ENCODE assay signal across 11 cellular contexts in the genomic region with DNA sequence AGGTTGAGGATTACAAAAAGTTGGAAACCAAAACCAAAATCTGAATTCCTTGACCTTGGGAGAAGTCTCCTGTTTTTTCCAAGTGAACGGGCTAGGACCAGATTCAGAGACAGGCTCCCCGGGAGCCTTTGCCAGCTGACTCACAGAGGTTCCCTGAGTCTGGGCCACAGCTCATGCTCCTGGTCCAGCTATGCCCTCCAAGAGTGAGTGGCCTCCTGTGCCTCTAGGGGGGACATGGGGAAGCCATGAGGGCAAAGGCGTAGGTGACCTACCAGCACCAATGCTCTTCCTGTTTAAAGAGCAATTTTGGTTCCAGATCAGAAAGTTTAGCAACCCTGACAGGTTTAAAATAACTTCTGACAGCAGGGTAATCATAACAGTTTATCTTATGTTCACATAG. TPM values are rescaled to one million over a fixed set of nuclear protein-coding genes. Genes with fewer than 3 reads are reported as not detected.
DNase-seq lines count a peak whose midpoint lies in the region; ATAC-seq, FAIRE-seq and TF ChIP-seq lines count a peak whose summit lies in the region.
"Not testable (repeated sequence)": the region's sequence is repeated elsewhere in the genome, so short reads cannot be mapped to it uniquely, and the experiment has no call there.
"Had no signal": no experiment of that assay in that cellular context is flagged by ENCODE, and none has a peak within 500 bp of the region (broad histone marks: within the 10 kb centered on the region; RNA-seq: fewer than 3 reads in every experiment).

No MANE protein-coding gene starts in this region.

- H3K9ac ChIP-seq in endodermal cell (ENCODE audit: extremely low read depth, low read length, poor library complexity, severe bottlenecking); kidney (ENCODE audit: low read length in 2 of 2): not testable (repeated sequence)

- not testable (repeated sequence) for TF ChIP-seq CTCF in GM23338 (conservative IDR thresholded peaks at IDR 0.05; ENCODE audit: low read depth in 2 of 2); WTC11 (IDR thresholded peaks at IDR 0.05); endodermal cell (conservative IDR thresholded peaks at IDR 0.05); kidney (IDR thresholded peaks at IDR 0.05; ENCODE audit: borderline replicate concordance, extremely low read depth, insufficient read depth); osteocyte (IDR thresholded peaks at IDR 0.05)

- intact Hi-C loops in kidney (cut with DNase I); aorta (cut with DNase I): not testable (repeated sequence)

- POLR2A ChIA-PET in WTC11 (lab: Charles Lee), result not testable (repeated sequence)

- ATAC-seq in GM23338 (peak; percentile 51; the same call in 2 of the 3 replicates), WTC11 (peak; percentile 76), aorta (ENCODE audit: low FRiP score) (peak; percentile 65)

- CTCF ChIA-PET in WTC11 (lab: Charles Lee), result not testable (repeated sequence)

- FAIRE-seq in kidney (lab: Jason Lieb, UNC), result not testable (repeated sequence)

- not testable (repeated sequence) for H3K27me3 ChIP-seq in GM23338 (ENCODE audit: insufficient read depth); MG63; endodermal cell (ENCODE audit: control insufficient read depth, insufficient read depth, low read length, poor library complexity, severe bottlenecking); aorta (ENCODE audit: control insufficient read depth in 1 of 2, insufficient read depth in 2 of 2, low read length in 1 of 2)

- DNase-seq in GM23338 (ENCODE audit: low spot score) (peak; percentile 1), MG63 (peak; percentile 8), WTC11 (ENCODE audit: low spot score) (peak; percentile 18), endodermal cell (peak; percentile 24), kidney (peak; percentile 13), osteocyte (ENCODE audit: extremely low spot score, unreplicated experiment) (peak; percentile 59), aorta (peak in 1 of 2 donors; percentile 65)

- H3K4me1 ChIP-seq in GM23338 (ENCODE audit: insufficient read depth); endodermal cell (ENCODE audit: control insufficient read depth, insufficient read depth, low read length); kidney (ENCODE audit: control insufficient read depth in 1 of 2, insufficient read depth in 1 of 2, low read depth in 1 of 2, low read length in 2 of 2); aorta (ENCODE audit: control insufficient read depth in 1 of 2, insufficient read depth in 2 of 2, low read length in 2 of 2): not testable (repeated sequence)

- not testable (repeated sequence) for H3K9me3 ChIP-seq in MG63; endodermal cell (ENCODE audit: control insufficient read depth, low read length); kidney (ENCODE audit: control insufficient read depth in 1 of 2, low read length in 2 of 2); aorta (ENCODE audit: control insufficient read depth, low read length)

- not testable (repeated sequence) for H3K27ac ChIP-seq in GM23338 (ENCODE audit: low read depth); endodermal cell (ENCODE audit: low read depth, low read length); kidney (ENCODE audit: low read depth in 2 of 2, low read length in 2 of 2); aorta (ENCODE audit: low read depth in 1 of 2, low read length in 2 of 2)

- H3F3A ChIP-seq in GM23338 (replicated peaks; ENCODE audit: low read depth), result not testable (repeated sequence)

- not testable (repeated sequence) for H4K20me1 ChIP-seq in GM23338 (replicated peaks; ENCODE audit: insufficient read depth)

- H2AFZ ChIP-seq in GM23338, result not testable (repeated sequence)

- H3K9me2 ChIP-seq in GM23338 (ENCODE audit: insufficient read depth), result not testable (repeated sequence)

- H3K9me3 Mint-ChIP-seq in GM23338; WTC11; endodermal cell; osteocyte (ENCODE audit: unreplicated experiment): not testable (repeated sequence)

- H3K27ac Mint-ChIP-seq in GM23338; WTC11; endodermal cell; osteocyte (ENCODE audit: unreplicated experiment): not testable (repeated sequence)

- H3K36me3 Mint-ChIP-seq in GM23338 (ENCODE audit: low read depth); WTC11; endodermal cell (ENCODE audit: low read depth); osteocyte (ENCODE audit: unreplicated experiment): not testable (repeated sequence)

- 81% methylated on average over 1 of the region's 3 CpGs; no CpG with 5 or more reads in 1 of the 2 experiments for WGBS in endodermal cell (ENCODE audit: insufficient coverage in 1 of 2, insufficient read length in 1 of 2), 2 experiments
- 94 to 95% methylated on average over 1 of the region's 3 CpGs for WGBS in aorta, 2 donors

- not testable (repeated sequence) for H3K79me2 ChIP-seq in GM23338 (replicated peaks; ENCODE audit: insufficient read depth)

- not testable (repeated sequence) for H3K4me3 ChIP-seq in GM23338; MG63; endodermal cell (ENCODE audit: low read length); kidney (ENCODE audit: low read length in 2 of 2); aorta (ENCODE audit: low read length in 2 of 2)

- not testable (repeated sequence) for H3K4me1 Mint-ChIP-seq in GM23338; WTC11; endodermal cell; osteocyte (ENCODE audit: unreplicated experiment)

- H3K27me3 Mint-ChIP-seq in GM23338 (ENCODE audit: insufficient read depth, low read depth, poor library complexity); WTC11 (ENCODE audit: low read depth); endodermal cell (ENCODE audit: insufficient read depth); osteocyte (ENCODE audit: unreplicated experiment): not testable (repeated sequence)

- H3K4me3 Mint-ChIP-seq in GM23338; WTC11; endodermal cell; osteocyte (ENCODE audit: unreplicated experiment): not testable (repeated sequence)

- H3K4me2 ChIP-seq in GM23338, result not testable (repeated sequence)

- not testable (repeated sequence) for H3K36me3 ChIP-seq in GM23338 (ENCODE audit: insufficient read depth); MG63; endodermal cell (ENCODE audit: control insufficient read depth, insufficient read depth, low read length); kidney (ENCODE audit: control insufficient read depth in 1 of 2, insufficient read depth in 2 of 2, low read length in 2 of 2); aorta (ENCODE audit: control insufficient read depth in 1 of 2, insufficient read depth in 2 of 2, low read length in 1 of 2)

RNA-seq across cellular contexts. Expression of a gene that starts 10.6 kb away (rescaled TPM):
- 0.27 and 0.28 TPM in 2 replicates for total RNA-seq in GM23338 (2014; rRNA removed; shearing (Covaris generic))
- 1.8 and 2.1 TPM in 2 replicates for polyA plus RNA-seq in GM23338 (2016; fragmentation: Nextera tagmentation; extraction: Ambion mirVana)
- not detected in 2 replicates for total RNA-seq in MG63 (2014; rRNA removed; shearing (Covaris generic); ENCODE audit: low replicate concordance)
- 0.20 to 0.37 TPM (median 0.27 TPM) in 3 replicates for total RNA-seq in WTC11 (2021)
- total RNA-seq in endodermal cell, result not detected
- not detected for polyA plus RNA-seq in endodermal cell (2013, experiment 1 of 2)
- polyA plus RNA-seq in endodermal cell (2013, experiment 2 of 2), result not detected
- 0.06 TPM for total RNA-seq in kidney
- polyA plus RNA-seq in kidney (ENCODE audit: insufficient read depth, low read depth, low replicate concordance), result 0.13 TPM
- total RNA-seq in osteocyte, result 0.08 and 0.18 TPM in 2 replicates
- total RNA-seq in aorta, result 1 to 10 TPM in 1 of 2 donors, not detected in 1; 1.3 TPM
- polyA plus RNA-seq in aorta, result under 1 TPM; 0.03 to 0.50 TPM
- total RNA-seq: A172; Calu3; CD4-positive, alpha-beta T cell; G401 had no signal

RNA-seq across cellular contexts. Expression of a gene that starts 33.2 kb away (rescaled TPM):
- 21.4 and 26.3 TPM in 2 replicates for total RNA-seq in GM23338 (2014; rRNA removed; shearing (Covaris generic))
- polyA plus RNA-seq in GM23338 (2016; fragmentation: Nextera tagmentation; extraction: Ambion mirVana) (27.6 and 32.3 TPM in 2 replicates), kidney (ENCODE audit: insufficient read depth, low read depth, low replicate concordance) (9.5 TPM), aorta (10 to 100 TPM in 1 of 2 donors, 1 to 10 TPM in 1; 4.7 to 11.3 TPM)
- 0.76 TPM in 2 replicates for total RNA-seq in MG63 (2014; rRNA removed; shearing (Covaris generic); ENCODE audit: low replicate concordance)
- total RNA-seq in WTC11 (2021) (28.1 to 39.2 TPM (median 37.0 TPM) in 3 replicates), endodermal cell (10 to 100 TPM in 1 of 2 donors, 1 to 10 TPM in 1; 9.5 to 18.4 TPM), kidney (22.1 TPM), osteocyte (1.1 and 1.8 TPM in 2 replicates), aorta (1 to 10 TPM; 4.6 to 9.8 TPM)
- polyA plus RNA-seq in endodermal cell (2013, experiment 1 of 2), result 2.0 TPM
- 3.0 TPM for polyA plus RNA-seq in endodermal cell (2013, experiment 2 of 2)
- total RNA-seq: A172, G401 had no signal

RNA-seq across cellular contexts. Expression of a gene that starts 35.8 kb away (rescaled TPM):
- total RNA-seq in GM23338 (2014; rRNA removed; shearing (Covaris generic)), result 1.6 and 2.2 TPM in 2 replicates
- 1.7 and 3.2 TPM in 2 replicates for polyA plus RNA-seq in GM23338 (2016; fragmentation: Nextera tagmentation; extraction: Ambion mirVana)
- total RNA-seq in MG63 (2014; rRNA removed; shearing (Covaris generic); ENCODE audit: low replicate concordance), result 0.79 TPM in 1 of 2 replicates, not detected in the other
- total RNA-seq in WTC11 (2021), result 6.3 to 9.9 TPM (median 9.4 TPM) in 3 replicates
- 1 to 10 TPM; 3.8 to 4.8 TPM for total RNA-seq in endodermal cell
- 0.39 TPM for polyA plus RNA-seq in endodermal cell (2013, experiment 1 of 2)
- not detected for polyA plus RNA-seq in endodermal cell (2013, experiment 2 of 2)
- 12.3 TPM for total RNA-seq in kidney
- 3.5 TPM for polyA plus RNA-seq in kidney (ENCODE audit: insufficient read depth, low read depth, low replicate concordance)
- total RNA-seq in osteocyte, result 0.68 and 1.1 TPM in 2 replicates
- total RNA-seq in aorta, result 1 to 10 TPM; 1.5 to 4.7 TPM
- polyA plus RNA-seq in aorta, result under 1 TPM in 1 of 2 donors, not detected in 1; 0.67 TPM
- total RNA-seq: A172, G401 had no signal

RNA-seq across cellular contexts. Expression of a gene that starts 40.3 kb away (rescaled TPM):
- 0.52 and 1.4 TPM in 2 replicates for total RNA-seq in GM23338 (2014; rRNA removed; shearing (Covaris generic))
- polyA plus RNA-seq in GM23338 (2016; fragmentation: Nextera tagmentation; extraction: Ambion mirVana) (1.3 and 3.1 TPM in 2 replicates), kidney (ENCODE audit: insufficient read depth, low read depth, low replicate concordance) (5.4 TPM), aorta (not detected)
- total RNA-seq in MG63 (2014; rRNA removed; shearing (Covaris generic); ENCODE audit: low replicate concordance), result 0.57 TPM in 1 of 2 replicates, not detected in the other
- total RNA-seq in WTC11 (2021) (5.6 to 8.4 TPM (median 7.9 TPM) in 3 replicates), endodermal cell (1 to 10 TPM in 1 of 2 donors, not detected in 1; 8.4 TPM), kidney (4.3 TPM), osteocyte (0.97 TPM in 1 of 2 replicates, not detected in the other), aorta (1 to 10 TPM in 1 of 2 donors, under 1 TPM in 1; 0.21 to 1.2 TPM)
- polyA plus RNA-seq in endodermal cell (2013, experiment 1 of 2), result 0.39 TPM
- polyA plus RNA-seq in endodermal cell (2013, experiment 2 of 2), result 0.17 TPM
- total RNA-seq: A172, G401 had no signal

RNA-seq across cellular contexts. Expression of a gene that starts 45.5 kb away (rescaled TPM):
- total RNA-seq in GM23338 (2014; rRNA removed; shearing (Covaris generic)), result 3.4 and 10.1 TPM in 2 replicates
- 4.3 and 4.9 TPM in 2 replicates for polyA plus RNA-seq in GM23338 (2016; fragmentation: Nextera tagmentation; extraction: Ambion mirVana)
- total RNA-seq in MG63 (2014; rRNA removed; shearing (Covaris generic); ENCODE audit: low replicate concordance), result 0.57 and 2.1 TPM in 2 replicates
- total RNA-seq in WTC11 (2021), result 18.3 to 23.3 TPM (median 20.9 TPM) in 3 replicates
- 1 to 10 TPM; 6.3 to 8.7 TPM for total RNA-seq in endodermal cell
- polyA plus RNA-seq in endodermal cell (2013, experiment 1 of 2), result 1.00 TPM
- polyA plus RNA-seq in endodermal cell (2013, experiment 2 of 2), result 0.91 TPM
- total RNA-seq in kidney, result 4.9 TPM
- polyA plus RNA-seq in kidney (ENCODE audit: insufficient read depth, low read depth, low replicate concordance), result 4.2 TPM
- total RNA-seq in osteocyte, result 1.3 TPM in 1 of 2 replicates, not detected in the other
- total RNA-seq in aorta, result 1 to 10 TPM in 1 of 2 donors, not detected in 1; 4.3 TPM
- 1 to 10 TPM; 1.5 to 2.0 TPM for polyA plus RNA-seq in aorta
- total RNA-seq: A172, G401 had no signal
